In the genomic region with DNA sequence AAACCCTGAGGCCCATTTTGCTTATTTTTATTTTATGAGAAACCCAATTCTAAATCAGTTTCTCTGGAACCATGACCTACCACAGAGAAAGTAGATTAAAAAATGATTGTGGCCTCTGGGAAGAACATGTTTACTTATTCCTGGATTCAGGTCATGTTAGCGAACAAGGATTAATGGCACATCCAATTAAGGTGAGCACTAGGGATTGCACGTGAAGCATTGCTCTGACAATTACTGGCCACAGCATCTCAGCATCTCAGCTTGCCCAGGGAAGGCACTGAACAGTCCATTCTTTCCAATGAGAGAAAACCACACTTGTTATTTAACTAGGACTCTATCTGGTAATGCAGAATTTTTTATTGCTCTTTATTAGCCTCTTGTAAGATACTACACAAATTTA, we compare ENCODE assay signal across 26 cellular contexts.
"Had no signal": no experiment of that assay in that cellular context is flagged by ENCODE, and none has a peak within 500 bp of the region (broad histone marks: within the 10 kb centered on the region; RNA-seq: fewer than 3 reads in every experiment).

No MANE protein-coding gene starts in this region.

- H3K27me3 ChIP-seq: brain microvascular endothelial cell, esophagus muscularis mucosa, foreskin keratinocyte, gastrocnemius medialis, heart left ventricle had no signal

- H3K4me1 ChIP-seq: foreskin keratinocyte, gastrocnemius medialis had no signal

- ATAC-seq: activated T-cell treated with anti-CD3 and anti-CD28 coated beads, Interleukin-2, amount 50 U/mL, for 4 hours; activated T-helper 17 cell treated with anti-CD3 and anti-CD28 coated beads, Interleukin-2, amount 50 U/mL, for 72 hours; effector memory CD8-positive, alpha-beta T cell; foreskin keratinocyte; gastrocnemius medialis; heart left ventricle; WTC11 had no signal

- H3K4me3 ChIP-seq: esophagus muscularis mucosa, gastrocnemius medialis, heart left ventricle had no signal

- DNase-seq: activated CD4-positive, alpha-beta memory T cell treated with anti-CD3 and anti-CD28 coated beads, Interleukin-2, amount 10 ng/mL, durations not matched to agents 7 days and 5 days; activated CD4-positive, alpha-beta T cell treated with anti-CD3 and anti-CD28 coated beads for 1 hour; activated CD4-positive, alpha-beta T cell treated with anti-CD3 and anti-CD28 coated beads for 4 hours; activated CD4-positive, alpha-beta T cell treated with anti-CD3 and anti-CD28 coated beads, Interleukin-2, amount 10 ng/mL, durations not matched to agents 7 days and 5 days; activated CD4-positive, alpha-beta T cell treated with anti-CD3 and anti-CD28 coated beads, Interleukin-2, amount 50 U/mL, for 4 hours; activated effector memory CD4-positive, alpha-beta T cell treated with Interleukin-2 at 50 U/mL for 16 hours; activated gamma-delta T cell treated with Interleukin-2 at 50 U/mL for 16 hours; activated naive CD4-positive, alpha-beta T cell treated with anti-CD3 and anti-CD28 coated beads, Interleukin-2, amount 50 U/mL, for 16 hours; activated naive CD4-positive, alpha-beta T cell treated with Interleukin-2 at 50 U/mL for 16 hours; activated T-cell treated with anti-CD3 and anti-CD28 coated beads, Interleukin-2, amount 50 U/mL, for 4 hours; amniotic stem cell; anterior cingulate cortex; brain microvascular endothelial cell; cortex of kidney; dermis blood vessel endothelial cell; effector CD4-positive, alpha-beta T cell; effector memory CD8-positive, alpha-beta T cell; erythroblast; gastrocnemius medialis; glutamatergic neuron; heart left ventricle; T-helper 2 cell had no signal

- H3K9me3 ChIP-seq: esophagus muscularis mucosa, gastrocnemius medialis, heart left ventricle had no signal

- H3K27ac ChIP-seq: brain microvascular endothelial cell, esophagus muscularis mucosa, foreskin keratinocyte, gastrocnemius medialis, heart left ventricle had no signal

- H3K36me3 ChIP-seq: brain microvascular endothelial cell, esophagus muscularis mucosa, gastrocnemius medialis, heart left ventricle had no signal
